ENCODE assay signal across 16 cellular contexts in genomic region chr6:126805861-126806260, GRCh38.
DNase-seq lines count a peak whose midpoint lies in the region; ATAC-seq and TF ChIP-seq lines count a peak whose summit lies in the region.
"Had no signal": no experiment of that assay in that cellular context is flagged by ENCODE, and none has a peak within 500 bp of the region (broad histone marks: within the 10 kb centered on the region; RNA-seq: fewer than 3 reads in every experiment).

No MANE protein-coding gene starts in this region.

- peaks cover 7% of the 10 kb centered on the region for H3K27me3 Mint-ChIP-seq in activated CD4-positive, alpha-beta T cell treated with anti-CD3 and anti-CD28 coated beads, Interleukin-2, amount 10 ng/mL, durations not matched to agents 7 days and 5 days
- H3K27me3 Mint-ChIP-seq: CD8-positive, alpha-beta memory T cell had no signal

- H3K36me3 Mint-ChIP-seq in activated CD4-positive, alpha-beta T cell treated with anti-CD3 and anti-CD28 coated beads, Interleukin-2, amount 10 ng/mL, durations not matched to agents 7 days and 5 days (ENCODE audit: low read depth), result no peaks in the 10 kb centered on the region
- H3K36me3 Mint-ChIP-seq: CD8-positive, alpha-beta memory T cell had no signal

- no peak overlapping the region for H3K4me3 Mint-ChIP-seq in activated CD4-positive, alpha-beta T cell treated with anti-CD3 and anti-CD28 coated beads, Interleukin-2, amount 10 ng/mL, durations not matched to agents 7 days and 5 days
- H3K4me3 Mint-ChIP-seq: CD8-positive, alpha-beta memory T cell; H9 had no signal

- no peak overlapping the region for H3K27ac Mint-ChIP-seq in activated CD4-positive, alpha-beta T cell treated with anti-CD3 and anti-CD28 coated beads, Interleukin-2, amount 10 ng/mL, durations not matched to agents 7 days and 5 days
- H3K27ac Mint-ChIP-seq: CD8-positive, alpha-beta memory T cell; H9 had no signal

- in situ Hi-C loops in astrocyte of the cerebellum (cut with HindIII; ENCODE audit: low sequenced_read_pairs), result loop anchor here (10.0 kb wide), 1 partner anchor 309 kb away; the partner anchor contains the start of gene RSPO3

- TF ChIP-seq CTCF in astrocyte of the cerebellum (IDR thresholded peaks at IDR 0.05; ENCODE audit: low read depth, low read length, missing control alignments) (no peak), choroid plexus epithelial cell (conservative IDR thresholded peaks at IDR 0.05; ENCODE audit: low read depth, low read length) (no peak), fibroblast of pulmonary artery (IDR thresholded peaks at IDR 0.05; ENCODE audit: low read length, missing control alignments) (no peak)

- POLR2A ChIA-PET in activated CD4-positive, alpha-beta T cell treated with anti-CD3 and anti-CD28 coated beads, Interleukin-2, amount 10 ng/mL, durations not matched to agents 7 days and 5 days (lab: Charles Lee), result no interaction called here

- H3K4me1 Mint-ChIP-seq in activated CD4-positive, alpha-beta T cell treated with anti-CD3 and anti-CD28 coated beads, Interleukin-2, amount 10 ng/mL, durations not matched to agents 7 days and 5 days, result no peaks in the 10 kb centered on the region
- H3K4me1 Mint-ChIP-seq: CD8-positive, alpha-beta memory T cell had no signal

- DNase-seq in EH (ENCODE audit: low read depth), result peak; percentile 24
- peak; percentile 32 for DNase-seq in astrocyte of the cerebellum (ENCODE audit: low read depth)
- peak; percentile 40 for DNase-seq in choroid plexus epithelial cell (ENCODE audit: low read depth)
- peak; percentile 17 for DNase-seq in fibroblast of pulmonary artery (ENCODE audit: low read depth)
- no peak for DNase-seq in HPDE6-E6E7 (ENCODE audit: extremely low spot score)
- DNase-seq in stimulated activated CD4-positive, alpha-beta T cell treated with anti-CD3 and anti-CD28 coated beads, Interleukin-4, amount 100 ng/mL, for 1 hour, result no peak
- DNase-seq in activated CD4-positive, alpha-beta T cell treated with anti-CD3 and anti-CD28 coated beads, Interleukin-2, amount 10 ng/mL, durations not matched to agents 7 days and 5 days, result no peak
- DNase-seq: ACHN; BE2C; Caco-2; CD8-positive, alpha-beta memory T cell; DND-41; GF-D8; GOT3; H9 had no signal

- CTCF ChIA-PET in activated CD4-positive, alpha-beta T cell treated with anti-CD3 and anti-CD28 coated beads, Interleukin-2, amount 10 ng/mL, durations not matched to agents 7 days and 5 days (lab: Charles Lee), result no interaction called here

- ATAC-seq in GM21717 (IDR thresholded peaks at IDR 0.05; ENCODE audit: unreplicated experiment), result no peak

- H3K4me3 ChIP-seq in astrocyte of the cerebellum (ENCODE audit: low read depth, low read length) (no peak overlapping the region), choroid plexus epithelial cell (ENCODE audit: low read depth, low read length) (no peak overlapping the region), fibroblast of pulmonary artery (replicated peaks; ENCODE audit: low read depth, low read length) (no peak overlapping the region)

- H3K9me3 Mint-ChIP-seq in activated CD4-positive, alpha-beta T cell treated with anti-CD3 and anti-CD28 coated beads, Interleukin-2, amount 10 ng/mL, durations not matched to agents 7 days and 5 days, result no peaks in the 10 kb centered on the region
- H3K9me3 Mint-ChIP-seq: H9 had no signal

Comparison
In these comparisons a context has a peak if more than half of its experiments do, and no peak if none do; other contexts are left out.
1. DNase-seq: peak in EH (single experiment), astrocyte of the cerebellum (single experiment), choroid plexus epithelial cell (single experiment) and fibroblast of pulmonary artery (single experiment); none in HPDE6-E6E7 (single experiment), stimulated activated CD4-positive, alpha-beta T cell treated with anti-CD3 and anti-CD28 coated beads, Interleukin-4, amount 100 ng/mL, for 1 hour (single experiment) and activated CD4-positive, alpha-beta T cell treated with anti-CD3 and anti-CD28 coated beads, Interleukin-2, amount 10 ng/mL, durations not matched to agents 7 days and 5 days (single experiment).